Comparison of ENCODE assay signal across 8 cellular contexts in the genomic region with DNA sequence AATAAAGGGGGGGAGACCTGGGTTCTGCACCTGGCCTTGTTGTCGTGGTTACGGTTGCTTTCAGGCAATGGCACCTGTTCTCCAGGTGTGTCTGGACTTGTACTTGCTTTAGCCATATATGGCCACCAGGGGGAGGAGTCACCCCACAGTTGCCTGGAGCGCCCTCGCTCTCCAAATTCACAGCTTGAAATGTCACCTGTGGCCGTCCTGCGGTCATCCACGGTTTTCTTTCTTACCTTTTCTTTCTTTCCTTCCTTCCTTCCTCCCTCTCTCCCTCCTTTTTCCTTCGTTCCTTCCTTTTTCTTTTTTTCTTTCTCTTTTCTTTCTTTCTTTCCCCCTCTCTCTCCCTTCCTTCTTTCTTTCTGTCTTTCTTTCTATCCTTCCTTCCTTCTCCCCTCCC.
DNase-seq lines count a peak whose midpoint lies in the region; ATAC-seq lines count a peak whose summit lies in the region.

No MANE protein-coding gene starts in this region.

- H3K4me3 Mint-ChIP-seq in activated naive CD8-positive, alpha-beta T cell treated with anti-CD3 and anti-CD28 coated beads, Interleukin-2, amount 10 ng/mL, durations not matched to agents 7 days and 5 days: no peak overlapping the region

- H3K36me3 Mint-ChIP-seq in activated naive CD8-positive, alpha-beta T cell treated with anti-CD3 and anti-CD28 coated beads, Interleukin-2, amount 10 ng/mL, durations not matched to agents 7 days and 5 days: no peaks in the 10 kb centered on the region

- DNase-seq in CD1c-positive myeloid dendritic cell (ENCODE audit: extremely low spot score) (peak; percentile 53), Kasumi-1 (lab: John Stamatoyannopoulos, UW) (peak; percentile 30 to 35), SJCRH30 (peak; percentile 43 to 69), iris pigment epithelial cell (ENCODE audit: low read depth) (peak; percentile 34), NCI-H1694 (lab: John Stamatoyannopoulos, UW) (no peak)
- peak; percentile 56 for DNase-seq in activated naive CD8-positive, alpha-beta T cell treated with anti-CD3 and anti-CD28 coated beads, Interleukin-2, amount 10 ng/mL, durations not matched to agents 7 days and 5 days
- peak; percentile 50 for DNase-seq in stimulated activated CD8-positive, alpha-beta memory T cell treated with anti-CD3 and anti-CD28 coated beads, Interleukin-12 subunit alpha, Interleukin-12 subunit beta, amount 100 ng/mL, for 1 hour (ENCODE audit: low read depth)

- H3K4me1 ChIP-seq in SJCRH30: no peaks in the 10 kb centered on the region

- ATAC-seq in GM19397 (IDR thresholded peaks at IDR 0.05; ENCODE audit: unreplicated experiment): peak; percentile 79
- peak; percentile 56 for ATAC-seq in activated naive CD8-positive, alpha-beta T cell treated with anti-CD3 and anti-CD28 coated beads, Interleukin-2, amount 10 ng/mL, durations not matched to agents 7 days and 5 days (ENCODE audit: low read depth)

- H3K27ac ChIP-seq in SJCRH30: no peak overlapping the region

- H3K27me3 Mint-ChIP-seq in activated naive CD8-positive, alpha-beta T cell treated with anti-CD3 and anti-CD28 coated beads, Interleukin-2, amount 10 ng/mL, durations not matched to agents 7 days and 5 days: no peaks in the 10 kb centered on the region

- H3K4me1 Mint-ChIP-seq in activated naive CD8-positive, alpha-beta T cell treated with anti-CD3 and anti-CD28 coated beads, Interleukin-2, amount 10 ng/mL, durations not matched to agents 7 days and 5 days: peaks cover 1% of the 10 kb centered on the region

- H3K27me3 ChIP-seq in SJCRH30: no peaks in the 10 kb centered on the region

- no peak overlapping the region for H3K4me3 ChIP-seq in SJCRH30

- H3K27ac Mint-ChIP-seq in activated naive CD8-positive, alpha-beta T cell treated with anti-CD3 and anti-CD28 coated beads, Interleukin-2, amount 10 ng/mL, durations not matched to agents 7 days and 5 days: no peak overlapping the region

- H3K9me3 ChIP-seq in SJCRH30 (replicated peaks): no peaks in the 10 kb centered on the region

- no peaks in the 10 kb centered on the region for H3K9me3 Mint-ChIP-seq in activated naive CD8-positive, alpha-beta T cell treated with anti-CD3 and anti-CD28 coated beads, Interleukin-2, amount 10 ng/mL, durations not matched to agents 7 days and 5 days

- POLR2A ChIA-PET in activated naive CD8-positive, alpha-beta T cell treated with anti-CD3 and anti-CD28 coated beads, Interleukin-2, amount 10 ng/mL, durations not matched to agents 7 days and 5 days (lab: Charles Lee): no interaction called here

- H3K36me3 ChIP-seq in SJCRH30: no peaks in the 10 kb centered on the region
